16 cellular contexts compared by ENCODE assay signal in the genomic region with DNA sequence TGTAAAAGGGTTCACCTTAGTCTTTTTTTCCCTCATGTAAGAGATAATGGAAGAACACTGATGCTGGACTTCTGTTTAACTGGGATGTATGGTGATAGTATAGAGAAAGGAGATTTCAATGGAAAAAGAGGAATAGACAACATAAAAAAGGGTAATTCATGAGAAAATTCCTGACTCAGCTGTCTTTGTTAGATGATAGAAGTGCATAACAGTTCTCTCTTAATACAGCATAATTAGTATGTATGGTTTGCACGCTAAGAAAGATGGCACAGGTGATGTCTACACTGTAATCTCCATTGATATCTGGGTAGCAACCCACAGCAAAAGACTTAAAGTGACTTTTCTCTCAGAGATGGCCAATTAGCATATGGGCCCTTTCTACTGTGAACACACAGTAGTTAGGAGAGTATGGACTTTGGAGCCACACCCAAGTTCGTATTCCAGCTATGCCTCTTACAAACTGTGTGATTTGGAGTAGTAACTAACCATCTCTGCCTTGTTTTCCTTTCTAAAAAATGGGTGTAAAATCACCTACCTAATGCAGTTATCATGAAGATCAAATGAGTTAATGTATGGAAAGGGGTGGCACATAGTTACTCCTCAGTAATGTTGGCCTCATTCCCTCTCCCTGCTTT.
DNase-seq lines count a peak whose midpoint lies in the region; ATAC-seq, FAIRE-seq and TF ChIP-seq lines count a peak whose summit lies in the region.
"Had no signal": no experiment of that assay in that cellular context is flagged by ENCODE, and none has a peak within 500 bp of the region (broad histone marks: within the 10 kb centered on the region; RNA-seq: fewer than 3 reads in every experiment).

No MANE protein-coding gene starts in this region.

- no peak overlapping the region for H2AFZ ChIP-seq in astrocyte (ENCODE audit: low read depth, low read length)
- H2AFZ ChIP-seq in mesenchymal stem cell (ENCODE audit: low read depth, low read length) = no peak overlapping the region
- H2AFZ ChIP-seq: GM23248 had no signal

- CTCF ChIA-PET in Caco-2 (lab: Charles Lee) = interaction anchor here (1.2 kb wide), 1 partner anchor 24 kb away, joined by 3 read pairs; no protein-coding TSS in a partner anchor

- H3K27me3 Mint-ChIP-seq in astrocyte (ENCODE audit: low read depth, unreplicated experiment) = no peaks in the 10 kb centered on the region
- no peaks in the 10 kb centered on the region for H3K27me3 Mint-ChIP-seq in Caco-2 (ENCODE audit: insufficient read depth, unreplicated experiment)
- H3K27me3 Mint-ChIP-seq: CD8-positive, alpha-beta memory T cell had no signal

- no peak overlapping the region for H2BK5ac ChIP-seq in mesenchymal stem cell (ENCODE audit: low read depth, low read length, poor library complexity, severe bottlenecking)

- H3K36me3 Mint-ChIP-seq in astrocyte (ENCODE audit: low read depth, unreplicated experiment) (peaks cover 23% of the 10 kb centered on the region), Caco-2 (ENCODE audit: insufficient read depth, unreplicated experiment) (peaks cover 51% of the 10 kb centered on the region)

- H3K9ac ChIP-seq in astrocyte (ENCODE audit: low read length) = no peak overlapping the region
- no peak overlapping the region for H3K9ac ChIP-seq in mesenchymal stem cell (ENCODE audit: low read length)
- H3K9ac ChIP-seq: BLaER1, GM23248 had no signal

- in situ Hi-C loops in transverse colon (cut with MboI; ENCODE audit: low pct_ligation_motif_present in 1 of 4, low pct_unique_long_range_greater_than_20kb in 1 of 4, low sequenced_read_pairs in 3 of 4) = loop anchor here in 3 of 4 donors (25.0 kb wide), 2 partner anchors 167 to 492 kb away; partner anchors contain the start of gene FABP2 (in 1 of the 3)

- no peak overlapping the region for H3K18ac ChIP-seq in mesenchymal stem cell (ENCODE audit: low read depth in 1 of 2, low read length in 2 of 2)

- DNase-seq in astrocyte (ENCODE audit: low read depth) (no peak), left colon (no peak), mesenchymal stem cell (no peak), transverse colon (no peak), kidney glomerular epithelial cell (lab: John Stamatoyannopoulos, UW) (no peak), Caco-2 (no peak)
- DNase-seq: AML-193; CD8-positive, alpha-beta memory T cell; DMS 273 treated with DMSO at 0.1 percent for 48 hours had no signal

- H2BK120ac ChIP-seq in mesenchymal stem cell (ENCODE audit: low read depth, low read length) = no peak overlapping the region

- no peak overlapping the region for H3K4me2 ChIP-seq in astrocyte (ENCODE audit: low read length)
- peak overlapping the region; percentile 14 for H3K4me2 ChIP-seq in mesenchymal stem cell (ENCODE audit: low read length, poor library complexity, severe bottlenecking)
- H3K4me2 ChIP-seq: BLaER1 had no signal

- H3K9me3 ChIP-seq in astrocyte (ENCODE audit: insufficient read depth, low read depth, low read length) = no peaks in the 10 kb centered on the region
- H3K9me3 ChIP-seq in mesenchymal stem cell (ENCODE audit: control insufficient read depth, low read length) = no peaks in the 10 kb centered on the region
- no peaks in the 10 kb centered on the region for H3K9me3 ChIP-seq in transverse colon
- H3K9me3 ChIP-seq in Caco-2 = peaks cover 6% of the 10 kb centered on the region; the same call in 1 of the 2 replicates
- H3K9me3 ChIP-seq: BLaER1 had no signal

- TF ChIP-seq POLR2A in transverse colon (IDR thresholded peaks at IDR 0.05) = no peak

- no peak overlapping the region for H3K4ac ChIP-seq in mesenchymal stem cell (ENCODE audit: low read depth in 1 of 2, low read length in 2 of 2)

- peaks cover 1% of the 10 kb centered on the region for H3K4me1 Mint-ChIP-seq in astrocyte (ENCODE audit: low read depth, unreplicated experiment)
- no peaks in the 10 kb centered on the region for H3K4me1 Mint-ChIP-seq in Caco-2 (ENCODE audit: low read depth, unreplicated experiment)
- H3K4me1 Mint-ChIP-seq: CD8-positive, alpha-beta memory T cell had no signal

- H3K14ac ChIP-seq in mesenchymal stem cell (ENCODE audit: low read length in 2 of 2) = no peak overlapping the region

- H3K4me1 ChIP-seq in astrocyte (ENCODE audit: insufficient read depth, low read length) (no peaks in the 10 kb centered on the region), mesenchymal stem cell (ENCODE audit: control insufficient read depth, insufficient read depth, low read depth, low read length) (peaks cover 2% of the 10 kb centered on the region), transverse colon (peaks cover 0 to 23% (median 6%) of the 10 kb centered on the region in 4 donors), Caco-2 (peaks cover 14% of the 10 kb centered on the region)
- H3K4me1 ChIP-seq: BLaER1 had no signal

- H2BK15ac ChIP-seq in mesenchymal stem cell (ENCODE audit: low read depth, poor library complexity, severe bottlenecking) = no peak overlapping the region

- no peaks in the 10 kb centered on the region for H3K79me2 ChIP-seq in astrocyte (ENCODE audit: insufficient read depth, low read length)

- no peak overlapping the region for H2BK12ac ChIP-seq in mesenchymal stem cell (ENCODE audit: low read length in 2 of 2)

- peaks cover 3% of the 10 kb centered on the region for H3K79me1 ChIP-seq in mesenchymal stem cell (replicated peaks; ENCODE audit: low read length, poor library complexity, severe bottlenecking)

- POLR2A ChIA-PET in Caco-2 (lab: Charles Lee) = no interaction called here

- FAIRE-seq in astrocyte (lab: Jason Lieb, UNC) = peak; percentile 32
- FAIRE-seq: A204.1, H54 had no signal

- H3K27ac ChIP-seq in astrocyte (ENCODE audit: low read depth, low read length) (no peak overlapping the region), mesenchymal stem cell (ENCODE audit: low read length, poor library complexity, severe bottlenecking) (peak overlapping the region; percentile 48), transverse colon (peak overlapping the region in 3 of 4 donors; percentile 15 to 57 (median 26))
- H3K27ac ChIP-seq: BLaER1, GM23248, HL-60 had no signal

- no peak for TF ChIP-seq EP300 in transverse colon (IDR thresholded peaks at IDR 0.05; ENCODE audit: low read depth)

- 100% methylated on average over 1 of the region's 2 CpGs for WGBS in mesenchymal stem cell
- 59 to 86% methylated on average over 1 to 2 of the region's 2 CpGs for WGBS in transverse colon (ENCODE audit: low coverage in 1 of 2), 2 donors

- TF ChIP-seq CTCF in astrocyte (IDR thresholded peaks at IDR 0.05; ENCODE audit: insufficient read depth, low read depth, low read length) (no peak), transverse colon (IDR thresholded peaks at IDR 0.05) (no peak), Caco-2 (IDR thresholded peaks at IDR 0.05; ENCODE audit: insufficient read depth in 1 of 2, low read depth in 1 of 2, low read length in 1 of 2, severe bottlenecking in 1 of 2, unreplicated experiment in 1 of 2) (no peak)

- no peak overlapping the region for H3K27ac Mint-ChIP-seq in astrocyte (ENCODE audit: unreplicated experiment)
- no peak overlapping the region for H3K27ac Mint-ChIP-seq in Caco-2 (ENCODE audit: unreplicated experiment)

- H3K36me3 ChIP-seq in astrocyte (ENCODE audit: insufficient read depth, low read length) (peaks cover 12% of the 10 kb centered on the region), mesenchymal stem cell (ENCODE audit: control insufficient read depth in 1 of 2, insufficient read depth in 2 of 2, low read depth in 1 of 2, low read length in 2 of 2) (peaks cover 0 to 63% of the 10 kb centered on the region in 2 experiments), transverse colon (peaks cover 0 to 10% (median 0%) of the 10 kb centered on the region in 4 donors), Caco-2 (ENCODE audit: control insufficient read depth, insufficient read depth, low read length) (peaks cover 3% of the 10 kb centered on the region)

- no peak overlapping the region for H4K8ac ChIP-seq in mesenchymal stem cell (ENCODE audit: low read length)

- no peak overlapping the region for H3K4me3 ChIP-seq in astrocyte (ENCODE audit: insufficient read depth, low read depth, low read length)
- H3K4me3 ChIP-seq in mesenchymal stem cell (ENCODE audit: insufficient read depth in 1 of 2, low read depth in 1 of 2, low read length in 2 of 2) = no peak overlapping the region
- no peak overlapping the region for H3K4me3 ChIP-seq in transverse colon
- H3K4me3 ChIP-seq in Caco-2 (ENCODE audit: low read depth, low read length) = no peak overlapping the region
- H3K4me3 ChIP-seq: BLaER1, GM23248 had no signal

- peaks cover 9% of the 10 kb centered on the region for H3K9me3 Mint-ChIP-seq in astrocyte (ENCODE audit: unreplicated experiment)
- peaks cover 24% of the 10 kb centered on the region for H3K9me3 Mint-ChIP-seq in Caco-2 (ENCODE audit: unreplicated experiment)

- intact Hi-C loops in left colon (cut with DNase I, micrococcal nuclease) = no loop called here
- intact Hi-C loops in transverse colon (cut with DNase I; ENCODE audit: low total_unique reads) = no loop called here
- intact Hi-C loops in Caco-2 (cut with micrococcal nuclease; ENCODE audit: unreplicated experiment) = no loop called here

- no peaks in the 10 kb centered on the region for H4K20me1 ChIP-seq in astrocyte (ENCODE audit: insufficient read depth, low read length)
- H4K20me1 ChIP-seq: BLaER1 had no signal

- no peak overlapping the region for H2AK5ac ChIP-seq in mesenchymal stem cell (ENCODE audit: low read length, severe bottlenecking)

- ATAC-seq in left colon (peak; percentile 69), GM21367 (IDR thresholded peaks at IDR 0.05; ENCODE audit: unreplicated experiment) (no peak)
- ATAC-seq: HCT116 had no signal

- BruUV-seq in Caco-2 (replicated peaks; lab: Mats Ljungman, UMichigan) = no TSS peak

- H4K91ac ChIP-seq in mesenchymal stem cell (ENCODE audit: low read length) = no peak overlapping the region

- H3K23ac ChIP-seq in mesenchymal stem cell (ENCODE audit: low read length in 2 of 2) = no peak overlapping the region

- H3K27me3 ChIP-seq in astrocyte (ENCODE audit: insufficient read depth, low read length) (no peaks in the 10 kb centered on the region), mesenchymal stem cell (ENCODE audit: control insufficient read depth in 1 of 2, insufficient read depth in 1 of 2, low read length in 2 of 2) (no peaks in the 10 kb centered on the region), transverse colon (no peaks in the 10 kb centered on the region), Caco-2 (replicated peaks; ENCODE audit: control insufficient read depth, insufficient read depth, low read length) (no peaks in the 10 kb centered on the region)
- H3K27me3 ChIP-seq: BLaER1 had no signal

- H3K4me3 Mint-ChIP-seq in astrocyte (ENCODE audit: unreplicated experiment) (no peak overlapping the region), Caco-2 (ENCODE audit: unreplicated experiment) (no peak overlapping the region)
- H3K4me3 Mint-ChIP-seq: CD8-positive, alpha-beta memory T cell had no signal
